In the genomic region with DNA sequence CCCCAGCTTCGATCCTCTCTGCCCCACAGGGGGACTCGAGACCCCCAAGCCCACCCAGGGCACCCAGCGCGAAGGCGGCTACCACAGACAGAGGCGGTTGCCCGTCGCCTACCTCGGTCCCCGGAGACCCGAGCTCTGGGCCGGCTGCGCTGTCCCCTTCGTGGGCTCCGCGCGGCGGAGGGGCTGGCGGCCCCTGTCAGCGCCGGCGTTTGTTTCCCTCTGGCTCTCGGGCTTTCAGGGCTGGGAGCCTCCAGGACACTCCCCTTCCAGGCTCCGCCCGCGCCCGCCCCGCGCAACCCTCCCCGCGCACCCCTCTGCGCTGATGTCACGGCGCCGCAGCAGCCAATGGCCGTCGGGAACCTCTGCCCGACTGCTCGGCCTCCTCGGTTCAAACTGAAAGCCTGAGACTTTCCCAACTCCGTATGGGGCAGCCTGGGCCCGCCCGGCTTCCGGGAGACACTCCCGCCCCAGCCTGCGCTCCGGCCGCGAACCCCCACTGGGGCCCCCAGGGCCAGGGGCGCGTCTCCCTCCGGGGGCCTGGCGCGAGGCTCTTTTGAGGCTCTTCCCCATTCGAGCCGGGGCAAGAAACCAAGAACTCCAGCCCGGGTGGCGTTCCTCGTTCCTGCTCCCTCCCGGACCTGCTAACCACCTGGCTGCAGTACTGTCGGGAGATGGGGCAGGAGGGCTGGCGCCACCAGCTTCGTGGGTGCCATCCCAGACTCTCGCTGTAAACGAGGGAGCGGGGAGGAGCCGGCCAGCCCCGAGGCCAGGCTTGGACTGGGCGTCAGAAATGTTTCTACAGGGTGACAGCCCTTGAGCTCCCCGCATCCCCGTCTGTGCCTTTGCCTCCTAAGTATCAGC, we compare ENCODE assay signal across 8 cellular contexts. TPM values are rescaled to one million over a fixed set of nuclear protein-coding genes. Genes with fewer than 3 reads are reported as not detected.
A peak's percentile ranks its signal among the peaks of the same experiment; 100 is the strongest.
DNase-seq lines count a peak whose midpoint lies in the region; ATAC-seq and TF ChIP-seq lines count a peak whose summit lies in the region.

A gene with protein sequence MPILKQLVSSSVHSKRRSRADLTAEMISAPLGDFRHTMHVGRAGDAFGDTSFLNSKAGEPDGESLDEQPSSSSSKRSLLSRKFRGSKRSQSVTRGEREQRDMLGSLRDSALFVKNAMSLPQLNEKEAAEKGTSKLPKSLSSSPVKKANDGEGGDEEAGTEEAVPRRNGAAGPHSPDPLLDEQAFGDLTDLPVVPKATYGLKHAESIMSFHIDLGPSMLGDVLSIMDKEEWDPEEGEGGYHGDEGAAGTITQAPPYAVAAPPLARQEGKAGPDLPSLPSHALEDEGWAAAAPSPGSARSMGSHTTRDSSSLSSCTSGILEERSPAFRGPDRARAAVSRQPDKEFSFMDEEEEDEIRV (minus strand): TSS at position 221 of the 861 bp plus-strand sequence. CDS start 25,501 bp downstream, outside the sequence.

- no peaks in the 10 kb centered on the region for H3K9me3 ChIP-seq in neural cell (ENCODE audit: low read length)

- H3K4me2 ChIP-seq in neural cell (ENCODE audit: low read length) = peak within 1 kb of the TSS; percentile 51

- ATAC-seq in GM21825 (IDR thresholded peaks at IDR 0.05; ENCODE audit: unreplicated experiment) = peak; percentile 80
- ATAC-seq in stimulated activated naive CD8-positive, alpha-beta T cell treated with anti-CD3 and anti-CD28 coated beads, Interleukin-15, amount 100 ng/mL, for 72 hours = peak; percentile 93

- TF ChIP-seq RAD21 in neural cell (conservative IDR thresholded peaks at IDR 0.05) = no peak

- peak within 1 kb of the TSS in 1 of 2 donors; percentile 61 for H3K27ac Mint-ChIP-seq in stimulated activated naive CD8-positive, alpha-beta T cell treated with anti-CD3 and anti-CD28 coated beads, Interleukin-15, amount 100 ng/mL, for 72 hours

- H3K4me3 ChIP-seq in foreskin fibroblast (ENCODE audit: low read depth in 1 of 2, low read length in 2 of 2) = peak within 1 kb of the TSS; percentile 93 to 100
- H3K4me3 ChIP-seq in neural cell (ENCODE audit: low read length) = peak within 1 kb of the TSS; percentile 99

- H3K27ac ChIP-seq in neural cell (ENCODE audit: low read length) = peak within 1 kb of the TSS; percentile 88

- no peaks in the 10 kb centered on the region for H3K36me3 ChIP-seq in neural cell (ENCODE audit: insufficient read depth, low read length)

- peak; percentile 98 for DNase-seq in Daoy (ENCODE audit: low read depth)
- DNase-seq in LHCN-M2 (ENCODE audit: low read depth) = peak; percentile 89
- peak; percentile 84 for DNase-seq in SHP77 treated with DMSO at 0.1 percent for 48 hours (lab: John Stamatoyannopoulos, UW)
- peak; percentile 55 to 79 (median 57) for DNase-seq in activated naive CD4-positive, alpha-beta T cell (lab: John Stamatoyannopoulos, UW)
- DNase-seq in foreskin fibroblast = peak; percentile 95 to 99
- DNase-seq in stimulated activated naive CD8-positive, alpha-beta T cell treated with anti-CD3 and anti-CD28 coated beads, Interleukin-15, amount 100 ng/mL, for 72 hours = peak; percentile 81 to 85

- no peak for TF ChIP-seq EP300 in neural cell (conservative IDR thresholded peaks at IDR 0.05; ENCODE audit: poor library complexity, severe bottlenecking)

- peak within 1 kb of the TSS; percentile 84 to 92 for H3K4me3 Mint-ChIP-seq in stimulated activated naive CD8-positive, alpha-beta T cell treated with anti-CD3 and anti-CD28 coated beads, Interleukin-15, amount 100 ng/mL, for 72 hours

- H3K9me2 ChIP-seq in neural cell (ENCODE audit: insufficient read depth, low read length) = no peaks in the 10 kb centered on the region

- H3K9me3 Mint-ChIP-seq in stimulated activated naive CD8-positive, alpha-beta T cell treated with anti-CD3 and anti-CD28 coated beads, Interleukin-15, amount 100 ng/mL, for 72 hours = no peaks in the 10 kb centered on the region

- H3F3A ChIP-seq in neural cell (ENCODE audit: insufficient read depth, low read length, poor library complexity, severe bottlenecking) = no peaks in the 10 kb centered on the region

- no peaks in the 10 kb centered on the region for H3K27me3 ChIP-seq in neural cell (ENCODE audit: insufficient read depth, low read depth, low read length)

- no peaks in the 10 kb centered on the region for H4K20me1 ChIP-seq in neural cell (ENCODE audit: insufficient read depth)

- H3K79me2 ChIP-seq in neural cell (replicated peaks; ENCODE audit: insufficient read depth, low read length) = peaks cover 33% of the 10 kb centered on the region

- H3K27me3 Mint-ChIP-seq in stimulated activated naive CD8-positive, alpha-beta T cell treated with anti-CD3 and anti-CD28 coated beads, Interleukin-15, amount 100 ng/mL, for 72 hours = peaks cover 24% of the 10 kb centered on the region

- TF ChIP-seq CTCF in foreskin fibroblast (IDR thresholded peaks at IDR 0.05; ENCODE audit: low read depth, low read length) (no peak), neural cell (IDR thresholded peaks at IDR 0.05; ENCODE audit: poor library complexity, severe bottlenecking) (no peak)

- H3K4me1 Mint-ChIP-seq in stimulated activated naive CD8-positive, alpha-beta T cell treated with anti-CD3 and anti-CD28 coated beads, Interleukin-15, amount 100 ng/mL, for 72 hours = peaks cover 10% of the 10 kb centered on the region

- H2AFZ ChIP-seq in neural cell (ENCODE audit: low read depth, low read length) = peak within 1 kb of the TSS; percentile 83

- peak within 1 kb of the TSS; percentile 97 for H3K9ac ChIP-seq in neural cell (ENCODE audit: low read length)

TF ChIP-seq in neural cell, 6 proteins besides CTCF, POLR2A, EP300 and RAD21:
- TF ChIP-seq, protein P1, sequence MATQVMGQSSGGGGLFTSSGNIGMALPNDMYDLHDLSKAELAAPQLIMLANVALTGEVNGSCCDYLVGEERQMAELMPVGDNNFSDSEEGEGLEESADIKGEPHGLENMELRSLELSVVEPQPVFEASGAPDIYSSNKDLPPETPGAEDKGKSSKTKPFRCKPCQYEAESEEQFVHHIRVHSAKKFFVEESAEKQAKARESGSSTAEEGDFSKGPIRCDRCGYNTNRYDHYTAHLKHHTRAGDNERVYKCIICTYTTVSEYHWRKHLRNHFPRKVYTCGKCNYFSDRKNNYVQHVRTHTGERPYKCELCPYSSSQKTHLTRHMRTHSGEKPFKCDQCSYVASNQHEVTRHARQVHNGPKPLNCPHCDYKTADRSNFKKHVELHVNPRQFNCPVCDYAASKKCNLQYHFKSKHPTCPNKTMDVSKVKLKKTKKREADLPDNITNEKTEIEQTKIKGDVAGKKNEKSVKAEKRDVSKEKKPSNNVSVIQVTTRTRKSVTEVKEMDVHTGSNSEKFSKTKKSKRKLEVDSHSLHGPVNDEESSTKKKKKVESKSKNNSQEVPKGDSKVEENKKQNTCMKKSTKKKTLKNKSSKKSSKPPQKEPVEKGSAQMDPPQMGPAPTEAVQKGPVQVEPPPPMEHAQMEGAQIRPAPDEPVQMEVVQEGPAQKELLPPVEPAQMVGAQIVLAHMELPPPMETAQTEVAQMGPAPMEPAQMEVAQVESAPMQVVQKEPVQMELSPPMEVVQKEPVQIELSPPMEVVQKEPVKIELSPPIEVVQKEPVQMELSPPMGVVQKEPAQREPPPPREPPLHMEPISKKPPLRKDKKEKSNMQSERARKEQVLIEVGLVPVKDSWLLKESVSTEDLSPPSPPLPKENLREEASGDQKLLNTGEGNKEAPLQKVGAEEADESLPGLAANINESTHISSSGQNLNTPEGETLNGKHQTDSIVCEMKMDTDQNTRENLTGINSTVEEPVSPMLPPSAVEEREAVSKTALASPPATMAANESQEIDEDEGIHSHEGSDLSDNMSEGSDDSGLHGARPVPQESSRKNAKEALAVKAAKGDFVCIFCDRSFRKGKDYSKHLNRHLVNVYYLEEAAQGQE (IDR thresholded peaks at IDR 0.05; ENCODE audit: borderline replicate concordance) = peak; percentile 29
- no peak for TF ChIP-seq TAF1 (IDR thresholded peaks at IDR 0.05; ENCODE audit: low read depth)
- no peak for TF ChIP-seq SMC3 (conservative IDR thresholded peaks at IDR 0.05; ENCODE audit: poor library complexity)
- TF ChIP-seq EZH2 (IDR thresholded peaks at IDR 0.05; ENCODE audit: borderline replicate concordance, insufficient read depth, low read length, poor library complexity, severe bottlenecking) = no peak
- TF ChIP-seq MXI1 (conservative IDR thresholded peaks at IDR 0.05; ENCODE audit: poor library complexity, severe bottlenecking) = peak; percentile 54
- peak; percentile 87 for TF ChIP-seq POLR2AphosphoS5 (IDR thresholded peaks at IDR 0.05)
TF ChIP-seq in neural cell: peak in this region for 3.

RNA-seq across cellular contexts. Expression of the gene that starts here (rescaled TPM):
- 39.7 and 50.5 TPM in 2 replicates for total RNA-seq in Daoy (2014; rRNA removed; shearing (Covaris generic))
- total RNA-seq in LHCN-M2 (2014; rRNA removed) = 20.6 and 24.1 TPM in 2 replicates
- polyA plus RNA-seq in LHCN-M2 (2012) = 11.0 TPM
- 19.4 and 29.0 TPM in 2 replicates for polyA plus RNA-seq in neural cell
- polyA minus RNA-seq in neural cell = 33.3 and 40.4 TPM in 2 replicates

Comparison
In these comparisons a context has a peak if more than half of its experiments do, and no peak if none do; other contexts are left out.
1. Peak in every context shown above with its lines: DNase-seq, ATAC-seq, H3K4me3 ChIP-seq and H3K27ac ChIP-seq.